19 cellular contexts compared by ENCODE assay signal in the genomic region with DNA sequence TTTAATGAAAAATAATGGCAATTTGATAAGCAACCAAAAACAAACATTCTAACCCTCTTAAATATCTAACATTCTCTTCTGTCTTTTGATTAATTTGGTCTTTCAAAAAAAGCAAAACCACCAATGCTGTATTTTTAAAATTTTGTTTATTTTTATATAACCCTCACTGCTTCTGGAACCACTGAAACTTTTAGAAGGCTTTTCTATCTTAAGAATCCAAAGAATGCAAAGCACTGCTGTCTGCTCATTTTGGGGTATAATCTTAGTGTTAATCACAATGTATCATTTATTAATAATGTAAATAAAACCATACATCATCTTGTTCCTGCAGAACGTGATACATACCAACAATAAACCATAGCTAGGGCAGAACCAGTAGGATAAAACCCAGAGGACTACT. TPM values are rescaled to one million over a fixed set of nuclear protein-coding genes. Genes with fewer than 3 reads are reported as not detected.
DNase-seq lines count a peak whose midpoint lies in the region; ATAC-seq, FAIRE-seq and TF ChIP-seq lines count a peak whose summit lies in the region.
"Had no signal": no experiment of that assay in that cellular context is flagged by ENCODE, and none has a peak within 500 bp of the region (broad histone marks: within the 10 kb centered on the region; RNA-seq: fewer than 3 reads in every experiment).

No MANE protein-coding gene starts in this region.

- H3K9ac ChIP-seq in astrocyte (ENCODE audit: low read length) (no peak overlapping the region), SK-N-SH (no peak overlapping the region)
- H3K9ac ChIP-seq: BLaER1 had no signal

- H3K4me3 Mint-ChIP-seq in CD4-positive, CD25-positive, alpha-beta regulatory T cell = peak overlapping the region in 2 of 4 donors; percentile 26 to 64
- no peak overlapping the region for H3K4me3 Mint-ChIP-seq in astrocyte (ENCODE audit: unreplicated experiment)
- H3K4me3 Mint-ChIP-seq in mesothelial cell of epicardium = no peak overlapping the region
- H3K4me3 Mint-ChIP-seq: GM23338 had no signal

- no peaks in the 10 kb centered on the region for H3K9me2 ChIP-seq in SK-N-SH

- WGBS in SK-N-SH (ENCODE audit: low lambda C conversion rate) = 85% methylated on average over 1 of the region's 1 CpG

- no peak for FAIRE-seq in astrocyte (lab: Jason Lieb, UNC)

- no peaks in the 10 kb centered on the region for H3F3A ChIP-seq in SK-N-SH (replicated peaks; ENCODE audit: insufficient read depth)

- no peak overlapping the region for H3K27ac ChIP-seq in CD4-positive, CD25-positive, alpha-beta regulatory T cell (ENCODE audit: insufficient read depth, low read length, poor library complexity, severe bottlenecking)
- H3K27ac ChIP-seq in astrocyte (ENCODE audit: low read depth, low read length) (no peak overlapping the region), SK-N-SH (ENCODE audit: low read depth in 2 of 2, low read length in 1 of 2) (no peak overlapping the region)
- H3K27ac ChIP-seq: BLaER1 had no signal

- H3K27ac Mint-ChIP-seq in CD4-positive, CD25-positive, alpha-beta regulatory T cell = peak overlapping the region in 2 of 3 donors; percentile 31 to 87
- H3K27ac Mint-ChIP-seq in astrocyte (ENCODE audit: unreplicated experiment) = no peak overlapping the region
- H3K27ac Mint-ChIP-seq in mesothelial cell of epicardium = peak overlapping the region; percentile 16
- H3K27ac Mint-ChIP-seq: GM23338 had no signal

- CTCF ChIA-PET in SK-N-SH (lab: Yijun Ruan, JAX) = interaction anchor here (0.8 to 1.3 kb wide), 3 partner anchors 10 to 63 kb away, joined by 3 to 4 read pairs (median 3); no protein-coding TSS in a partner anchor

- no peak for TF ChIP-seq RAD21 in SK-N-SH (IDR thresholded peaks at IDR 0.05; ENCODE audit: low read length)

- H3K9me3 ChIP-seq in CD4-positive, CD25-positive, alpha-beta regulatory T cell (ENCODE audit: control insufficient read depth in 2 of 2, low read length in 2 of 2) = no peaks in the 10 kb centered on the region
- H3K9me3 ChIP-seq in astrocyte (ENCODE audit: insufficient read depth, low read depth, low read length) (no peaks in the 10 kb centered on the region), SK-N-SH (no peaks in the 10 kb centered on the region)
- H3K9me3 ChIP-seq: BLaER1 had no signal

- H3K27me3 Mint-ChIP-seq in CD4-positive, CD25-positive, alpha-beta regulatory T cell = no peaks in the 10 kb centered on the region
- H3K27me3 Mint-ChIP-seq in astrocyte (ENCODE audit: low read depth, unreplicated experiment) (no peaks in the 10 kb centered on the region), mesothelial cell of epicardium (ENCODE audit: low read depth) (no peaks in the 10 kb centered on the region)

- no peaks in the 10 kb centered on the region for H3K9me3 Mint-ChIP-seq in CD4-positive, CD25-positive, alpha-beta regulatory T cell
- no peaks in the 10 kb centered on the region for H3K9me3 Mint-ChIP-seq in astrocyte (ENCODE audit: unreplicated experiment)
- H3K9me3 Mint-ChIP-seq in mesothelial cell of epicardium = no peaks in the 10 kb centered on the region
- H3K9me3 Mint-ChIP-seq: GM23338 had no signal

- peaks cover 69% of the 10 kb centered on the region for H3K36me3 Mint-ChIP-seq in CD4-positive, CD25-positive, alpha-beta regulatory T cell
- peaks cover 8% of the 10 kb centered on the region for H3K36me3 Mint-ChIP-seq in astrocyte (ENCODE audit: low read depth, unreplicated experiment)
- peaks cover 43% of the 10 kb centered on the region for H3K36me3 Mint-ChIP-seq in mesothelial cell of epicardium

- H4K20me1 ChIP-seq in astrocyte (ENCODE audit: insufficient read depth, low read length) = peaks cover 73% of the 10 kb centered on the region
- no peaks in the 10 kb centered on the region; the same call in 1 of the 2 replicates for H4K20me1 ChIP-seq in SK-N-SH (ENCODE audit: insufficient read depth)

- TF ChIP-seq EP300 in SK-N-SH (IDR thresholded peaks at IDR 0.05; ENCODE audit: borderline replicate concordance in 1 of 2, low read depth in 1 of 2, low read length in 1 of 2) = no peak

- H2AFZ ChIP-seq in astrocyte (ENCODE audit: low read depth, low read length) (no peak overlapping the region), SK-N-SH (ENCODE audit: low read depth) (no peak overlapping the region)
- H2AFZ ChIP-seq: GM23338 had no signal

- POLR2A ChIA-PET in SK-N-SH (lab: Yijun Ruan, JAX) = no interaction called here

- H3K4me1 Mint-ChIP-seq in CD4-positive, CD25-positive, alpha-beta regulatory T cell = peaks cover 35 to 88% (median 63%) of the 10 kb centered on the region in 4 donors
- no peaks in the 10 kb centered on the region for H3K4me1 Mint-ChIP-seq in astrocyte (ENCODE audit: low read depth, unreplicated experiment)
- H3K4me1 Mint-ChIP-seq in mesothelial cell of epicardium = peaks cover 11% of the 10 kb centered on the region
- H3K4me1 Mint-ChIP-seq: GM23338 had no signal

- no peak for DNase-seq in CD4-positive, CD25-positive, alpha-beta regulatory T cell
- DNase-seq in EH (ENCODE audit: low read depth) = peak; percentile 62
- DNase-seq in astrocyte (ENCODE audit: low read depth) = peak; percentile 55
- no peak for DNase-seq in mesothelial cell of epicardium (ENCODE audit: low spot score in 2 of 2, unreplicated experiment in 2 of 2)
- DNase-seq in NCI-H1105 treated with DMSO at 0.1 percent for 48 hours (lab: John Stamatoyannopoulos, UW) = no peak
- DNase-seq in Ammon's horn (ENCODE audit: low spot score) = no peak
- DNase-seq in SK-N-SH = no peak
- DNase-seq: ACHN, COR-L47, KG1, NCI-H1048, NCI-H1694 treated with DMSO at 0.1 percent for 48 hours, NCI-H2107, NCI-H2227 treated with DMSO at 0.1 percent for 48 hours, NCI-H524, SHP77 treated with DMSO at 0.1 percent for 48 hours had no signal

- H3K4me1 ChIP-seq in CD4-positive, CD25-positive, alpha-beta regulatory T cell (ENCODE audit: control insufficient read depth, insufficient read depth, low read length, poor library complexity, severe bottlenecking) = peaks cover 36% of the 10 kb centered on the region
- H3K4me1 ChIP-seq in astrocyte (ENCODE audit: insufficient read depth, low read length) = no peaks in the 10 kb centered on the region
- H3K4me1 ChIP-seq in SK-N-SH (ENCODE audit: control insufficient read depth in 1 of 2, insufficient read depth in 2 of 2, low read depth in 1 of 2, low read length in 1 of 2) = no peaks in the 10 kb centered on the region

- H3K36me3 ChIP-seq in CD4-positive, CD25-positive, alpha-beta regulatory T cell (ENCODE audit: control insufficient read depth, insufficient read depth, low read length) = peaks cover 85% of the 10 kb centered on the region
- peaks cover 27% of the 10 kb centered on the region for H3K36me3 ChIP-seq in astrocyte (ENCODE audit: insufficient read depth, low read length)
- peaks cover 10 to 27% of the 10 kb centered on the region in 2 experiments for H3K36me3 ChIP-seq in SK-N-SH (replicated peaks in 1 of 2; ENCODE audit: control insufficient read depth in 1 of 2, insufficient read depth in 2 of 2, low read length in 1 of 2)

- H3K79me2 ChIP-seq in astrocyte (ENCODE audit: insufficient read depth, low read length) = peaks cover 65% of the 10 kb centered on the region
- H3K79me2 ChIP-seq in SK-N-SH (ENCODE audit: insufficient read depth) = peaks cover 68% of the 10 kb centered on the region

- TF ChIP-seq CTCF in astrocyte (IDR thresholded peaks at IDR 0.05; ENCODE audit: insufficient read depth, low read depth, low read length) (no peak), mesothelial cell of epicardium (IDR thresholded peaks at IDR 0.05; ENCODE audit: unreplicated experiment) (no peak), SK-N-SH (IDR thresholded peaks at IDR 0.05) (no peak)

- H3K27me3 ChIP-seq in CD4-positive, CD25-positive, alpha-beta regulatory T cell (ENCODE audit: control insufficient read depth, insufficient read depth, low read length) = no peaks in the 10 kb centered on the region
- H3K27me3 ChIP-seq in astrocyte (ENCODE audit: insufficient read depth, low read length) = no peaks in the 10 kb centered on the region
- H3K27me3 ChIP-seq in SK-N-SH (ENCODE audit: insufficient read depth) = no peaks in the 10 kb centered on the region
- H3K27me3 ChIP-seq: BLaER1 had no signal

- H3K4me2 ChIP-seq in astrocyte (ENCODE audit: low read length) = no peak overlapping the region
- no peak overlapping the region for H3K4me2 ChIP-seq in SK-N-SH
- H3K4me2 ChIP-seq: BLaER1, GM23338 had no signal

- peak overlapping the region; percentile 39 for H3K4me3 ChIP-seq in CD4-positive, CD25-positive, alpha-beta regulatory T cell (ENCODE audit: low read depth, low read length)
- H3K4me3 ChIP-seq in astrocyte (ENCODE audit: insufficient read depth, low read depth, low read length) (no peak overlapping the region), SK-N-SH (ENCODE audit: low read depth in 2 of 2, low read length in 1 of 2) (no peak overlapping the region)
- H3K4me3 ChIP-seq: BLaER1, GM23338 had no signal

- no peak for ATAC-seq in CD4-positive, CD25-positive, alpha-beta regulatory T cell (ENCODE audit: low read depth in 2 of 2)
- ATAC-seq: GM23338, HCT116 had no signal

TF ChIP-seq in SK-N-SH, 30 proteins besides CTCF, POLR2A, EP300 and RAD21 (continues in another document):
- no peak for TF ChIP-seq NFIC (IDR thresholded peaks at IDR 0.05; ENCODE audit: borderline replicate concordance)
- no peak for TF ChIP-seq ELF1 (IDR thresholded peaks at IDR 0.05)
- no peak for TF ChIP-seq FOSL2 (IDR thresholded peaks at IDR 0.05; ENCODE audit: borderline replicate concordance, low read depth)

RNA-seq across cellular contexts. Expression of gene STK38, which starts 14.0 kb away (rescaled TPM):
- 106 TPM for total RNA-seq in CD4-positive, CD25-positive, alpha-beta regulatory T cell
- 100 to 1,000 TPM in 3 of 4 donors, 10 to 100 TPM in 1; 92.8 to 126 (median 113) TPM for polyA plus RNA-seq in CD4-positive, CD25-positive, alpha-beta regulatory T cell
- total RNA-seq in astrocyte = 53.9 and 54.1 TPM in 2 replicates
- total RNA-seq in mesothelial cell of epicardium = 46.3 to 47.8 TPM (median 47.7 TPM) in 3 replicates
- 10.2 and 12.0 TPM in 2 replicates for polyA plus RNA-seq in SK-N-SH (2012; rRNA removed)
- 11.0 and 11.9 TPM in 2 replicates for polyA plus RNA-seq in SK-N-SH (2012; cell fraction: cytosol; rRNA removed)
- polyA plus RNA-seq in SK-N-SH (2012; cell fraction: nucleus; rRNA removed) = 13.5 and 27.9 TPM in 2 replicates

Comparison
In these comparisons a context has a peak if more than half of its experiments do, and no peak if none do; other contexts are left out.
1. DNase-seq: peak in EH (single experiment) and astrocyte (single experiment); none in CD4-positive, CD25-positive, alpha-beta regulatory T cell (0 of 3), mesothelial cell of epicardium (0 of 2), NCI-H1105 treated with DMSO at 0.1 percent for 48 hours (single experiment), Ammon's horn (single experiment) and SK-N-SH (single experiment).